ENCODE assay signal across 8 cellular contexts in genomic region chrX:56764975-56765791, GRCh38. TPM values are rescaled to one million over a fixed set of nuclear protein-coding genes. Genes with fewer than 3 reads are reported as not detected.
DNase-seq lines count a peak whose midpoint lies in the region; ATAC-seq and TF ChIP-seq lines count a peak whose summit lies in the region.

No MANE protein-coding gene starts in this region.

- H3K79me2 ChIP-seq in OCI-LY7 (ENCODE audit: insufficient read depth, low read depth, low read length): no peaks in the 10 kb centered on the region; the same call in 1 of the 2 replicates

- 43 to 62% (median 47%) methylated on average over 15 of the region's 15 CpGs for WGBS in heart left ventricle, 4 donors

- H2AFZ ChIP-seq in OCI-LY7 (ENCODE audit: low read length): peak overlapping the region; percentile 61; the same call in 1 of the 2 replicates

- no peaks in the 10 kb centered on the region; the same call in 1 of the 2 replicates for H3K36me3 ChIP-seq in OCI-LY7 (ENCODE audit: insufficient read depth, low read length)
- peaks cover 0 to 4% (median 0%) of the 10 kb centered on the region in 9 donors for H3K36me3 ChIP-seq in heart left ventricle

- H3K4me3 ChIP-seq in OCI-LY7 (ENCODE audit: low read depth, low read length, poor library complexity, severe bottlenecking) (peak overlapping the region; percentile 42), heart left ventricle (peak overlapping the region in 2 of 12 donors; percentile 12 to 64)

- peaks cover 45% of the 10 kb centered on the region for H3K4me1 ChIP-seq in OCI-LY7 (ENCODE audit: insufficient read depth, low read length, poor library complexity, severe bottlenecking)
- peaks cover 0 to 40% (median 13%) of the 10 kb centered on the region in 12 donors for H3K4me1 ChIP-seq in heart left ventricle

- BruUV-seq in OCI-LY7 (replicated peaks; lab: Mats Ljungman, UMichigan): no TSS peak

- peak; percentile 72 for DNase-seq in activated CD4-positive, alpha-beta T cell treated with anti-CD3 and anti-CD28 coated beads, Interleukin-2, amount 10 ng/mL, durations not matched to agents 24 days and 14 days
- DNase-seq in activated CD4-positive, alpha-beta T cell treated with anti-CD3 and anti-CD28 coated beads, Interleukin-2, amount 50 U/mL, for 1 hour: no peak
- DNase-seq in OCI-LY7 (ENCODE audit: low spot score) (peak; percentile 68), heart left ventricle (no peak), substantia nigra (lab: John Stamatoyannopoulos, UW) (no peak), putamen (ENCODE audit: low spot score) (no peak), ACHN (no peak), NCI-H2081 treated with DMSO at 0.1 percent for 48 hours (lab: John Stamatoyannopoulos, UW) (no peak)

- in situ Hi-C loops in ACHN (cut with HindIII; ENCODE audit: low pct_ligation_motif_present, low pct_unique_long_range_greater_than_20kb, low sequenced_read_pairs): no loop called here

- no peak for ATAC-seq in heart left ventricle

- peaks cover 5% of the 10 kb centered on the region for H3K36me3 Mint-ChIP-seq in activated CD4-positive, alpha-beta T cell treated with anti-CD3 and anti-CD28 coated beads, Interleukin-2, amount 10 ng/mL, durations not matched to agents 24 days and 14 days (ENCODE audit: low read depth)

- H3K27ac ChIP-seq in OCI-LY7 (ENCODE audit: low read depth, low read length, poor library complexity, severe bottlenecking) (peak overlapping the region; percentile 69), heart left ventricle (peak overlapping the region in 10 of 12 donors; percentile 11 to 89 (median 50)), substantia nigra (ENCODE audit: low read depth, low read length, poor library complexity, severe bottlenecking) (peak overlapping the region; percentile 83)

- CTCF ChIA-PET in OCI-LY7 (lab: Charles Lee; ENCODE audit: unreplicated experiment): no interaction called here

- H3K9me3 Mint-ChIP-seq in activated CD4-positive, alpha-beta T cell treated with anti-CD3 and anti-CD28 coated beads, Interleukin-2, amount 10 ng/mL, durations not matched to agents 24 days and 14 days: no peaks in the 10 kb centered on the region

- no peaks in the 10 kb centered on the region for H4K20me1 ChIP-seq in OCI-LY7 (ENCODE audit: insufficient read depth, low read length)

- peak overlapping the region; percentile 96 for H3K27ac Mint-ChIP-seq in activated CD4-positive, alpha-beta T cell treated with anti-CD3 and anti-CD28 coated beads, Interleukin-2, amount 10 ng/mL, durations not matched to agents 24 days and 14 days

- H3K27me3 Mint-ChIP-seq in activated CD4-positive, alpha-beta T cell treated with anti-CD3 and anti-CD28 coated beads, Interleukin-2, amount 10 ng/mL, durations not matched to agents 24 days and 14 days: no peaks in the 10 kb centered on the region

- H3K4me1 Mint-ChIP-seq in activated CD4-positive, alpha-beta T cell treated with anti-CD3 and anti-CD28 coated beads, Interleukin-2, amount 10 ng/mL, durations not matched to agents 24 days and 14 days: peaks cover 46% of the 10 kb centered on the region

- H3K4me3 Mint-ChIP-seq in activated CD4-positive, alpha-beta T cell treated with anti-CD3 and anti-CD28 coated beads, Interleukin-2, amount 10 ng/mL, durations not matched to agents 24 days and 14 days: peak overlapping the region; percentile 85

- intact Hi-C loops in activated CD4-positive, alpha-beta T cell treated with anti-CD3 and anti-CD28 coated beads, Interleukin-2, amount 10 ng/mL, durations not matched to agents 24 days and 14 days (cut with micrococcal nuclease): loop anchor here (5.0 to 10.0 kb wide), 5 partner anchors 360 to 1150 kb away; partner anchors contain the start of genes FAAH2, SPIN2B, ZXDA and ZXDB
- intact Hi-C loops in OCI-LY7 (cut with micrococcal nuclease; ENCODE audit: unreplicated experiment): no loop called here
- intact Hi-C loops in heart left ventricle (cut with DNase I): no loop called here

- H3K9me3 ChIP-seq in OCI-LY7 (ENCODE audit: low read length) (no peaks in the 10 kb centered on the region), heart left ventricle (no peaks in the 10 kb centered on the region)

- TF ChIP-seq POLR2A in heart left ventricle (IDR thresholded peaks at IDR 0.05): no peak

- H3K9me2 ChIP-seq in OCI-LY7 (ENCODE audit: insufficient read depth, low read length): no peaks in the 10 kb centered on the region

- TF ChIP-seq CTCF in OCI-LY7 (conservative IDR thresholded peaks at IDR 0.05; ENCODE audit: low read length): no peak
- no peak for TF ChIP-seq CTCF in heart left ventricle (IDR thresholded peaks at IDR 0.05)

- H3K4me2 ChIP-seq in OCI-LY7 (ENCODE audit: low read length): peak overlapping the region; percentile 60

- POLR2A ChIA-PET in OCI-LY7 (lab: Charles Lee): interaction anchor here (0.5 to 0.9 kb wide), 4 partner anchors 36 to 1095 kb away, joined by 3 to 5 read pairs (median 3); partner anchors contain the start of gene NBDY

- no peaks in the 10 kb centered on the region for H3K27me3 ChIP-seq in heart left ventricle

RNA-seq across cellular contexts. Expression of gene NBDY, which starts 36.1 kb away (rescaled TPM):
- 29.8 and 29.9 TPM in 2 replicates for total RNA-seq in activated CD4-positive, alpha-beta T cell treated with anti-CD3 and anti-CD28 coated beads, Interleukin-2, amount 10 ng/mL, durations not matched to agents 24 days and 14 days
- 5.4 and 6.3 TPM in 2 replicates for total RNA-seq in OCI-LY7 (2014; rRNA removed; shearing (Covaris generic))
- total RNA-seq in OCI-LY7 (2022): 32.9 and 38.7 TPM in 2 replicates
- 10 to 100 TPM; 10.4 to 32.3 (median 26.2) TPM for total RNA-seq in heart left ventricle
- polyA plus RNA-seq in heart left ventricle: 10 to 100 TPM; 13.7 to 33.5 TPM

Comparison
In these comparisons a context has a peak if more than half of its experiments do, and no peak if none do; other contexts are left out.
1. DNase-seq: peak in activated CD4-positive, alpha-beta T cell treated with anti-CD3 and anti-CD28 coated beads, Interleukin-2, amount 10 ng/mL, durations not matched to agents 24 days and 14 days (single experiment) and OCI-LY7 (single experiment); none in activated CD4-positive, alpha-beta T cell treated with anti-CD3 and anti-CD28 coated beads, Interleukin-2, amount 50 U/mL, for 1 hour (single experiment), heart left ventricle (0 of 5), substantia nigra (0 of 49), putamen (single experiment), ACHN (single experiment) and NCI-H2081 treated with DMSO at 0.1 percent for 48 hours (single experiment).
2. Peak in every context shown above with its lines, with median percentiles within 50 percentile points of each other: H3K27ac ChIP-seq.